20 cellular contexts compared by ENCODE assay signal in the genomic region with DNA sequence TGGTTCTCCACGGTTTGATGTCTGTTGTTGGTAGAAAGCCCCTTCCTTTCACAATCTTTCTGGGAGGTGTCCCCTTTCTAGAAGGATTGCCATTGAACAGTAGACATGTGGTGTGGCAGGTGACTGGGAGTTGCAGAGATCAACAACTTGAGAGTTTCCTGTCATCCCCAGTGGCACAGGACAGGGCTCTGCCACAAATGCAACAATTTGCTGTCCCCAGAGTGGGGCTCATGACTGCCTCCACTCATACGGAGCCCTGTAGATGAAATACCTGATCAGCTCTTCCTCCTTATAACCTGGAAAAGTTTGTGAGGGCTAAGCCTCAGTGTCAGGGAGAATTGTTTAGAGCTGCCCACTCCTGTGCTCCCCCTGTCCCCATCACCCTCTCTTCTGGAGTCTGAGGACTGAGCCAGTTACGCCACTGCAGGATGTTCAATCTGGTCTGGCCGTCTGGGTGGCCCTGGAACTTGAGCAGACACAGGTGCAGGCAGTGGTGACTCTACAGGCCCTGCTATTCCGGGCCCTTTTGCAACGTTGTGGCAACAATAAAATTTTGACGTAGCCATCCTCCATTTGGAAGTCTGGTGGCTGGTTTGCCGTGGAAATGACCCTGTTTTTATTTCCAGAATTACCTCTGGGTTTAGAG. TPM values are rescaled to one million over a fixed set of nuclear protein-coding genes. Genes with fewer than 3 reads are reported as not detected.
DNase-seq lines count a peak whose midpoint lies in the region; ATAC-seq and TF ChIP-seq lines count a peak whose summit lies in the region.
"Had no signal": no experiment of that assay in that cellular context is flagged by ENCODE, and none has a peak within 500 bp of the region (broad histone marks: within the 10 kb centered on the region; RNA-seq: fewer than 3 reads in every experiment).

No MANE protein-coding gene starts in this region.

- no peaks in the 10 kb centered on the region for H3K27me3 ChIP-seq in IMR-90 (ENCODE audit: control insufficient read depth, insufficient read depth, low read length)
- H3K27me3 ChIP-seq in esophagus (ENCODE audit: control insufficient read depth in 1 of 2, insufficient read depth in 2 of 2, low read length in 2 of 2): no peaks in the 10 kb centered on the region
- H3K27me3 ChIP-seq: dorsolateral prefrontal cortex had no signal

- H3K9ac ChIP-seq in IMR-90 (ENCODE audit: low read depth, low read length): no peak overlapping the region

- no peaks in the 10 kb centered on the region for H3K9me3 ChIP-seq in IMR-90 (ENCODE audit: control insufficient read depth, insufficient read depth, low read length)
- H3K9me3 ChIP-seq in esophagus (ENCODE audit: control insufficient read depth in 2 of 2, insufficient read depth in 1 of 2, low read depth in 1 of 2, low read length in 1 of 2): no peaks in the 10 kb centered on the region

- in situ Hi-C loops in IMR-90 (cut with MboI; ENCODE audit: low sequenced_read_pairs): no loop called here

- H3K4ac ChIP-seq in IMR-90 (ENCODE audit: low read depth, low read length): no peak overlapping the region

- H3K14ac ChIP-seq in IMR-90 (replicated peaks; ENCODE audit: low read depth, low read length): no peak overlapping the region

- no peak overlapping the region for H2BK15ac ChIP-seq in IMR-90 (ENCODE audit: low read depth, low read length)

- no peak for TF ChIP-seq POLR2A in IMR-90 (IDR thresholded peaks at IDR 0.05; ENCODE audit: low read depth, low read length)

- no TSS peak for BruUV-seq in IMR-90 (replicated peaks; lab: Mats Ljungman, UMichigan)

- no peak overlapping the region for H2AK5ac ChIP-seq in IMR-90 (ENCODE audit: low read depth, low read length)

- POLR2A ChIA-PET in IMR-90 (lab: Charles Lee; ENCODE audit: unreplicated experiment): no interaction called here

- 100% methylated on average over 3 of the region's 8 CpGs; no CpG with 5 or more reads in 1 of the 2 experiments for WGBS in IMR-90 (ENCODE audit: extremely low coverage in 2 of 2, insufficient read length in 1 of 2), 2 experiments
- WGBS in esophagus, 2 donors: 85 to 87% methylated on average over 8 of the region's 8 CpGs

- H3K36me3 Mint-ChIP-seq in activated T-cell treated with anti-CD3 and anti-CD28 coated beads, Interleukin-2, amount 50 U/mL, for 72 hours (ENCODE audit: insufficient read depth in 2 of 2): peaks cover 15 to 34% of the 10 kb centered on the region in 2 donors
- H3K36me3 Mint-ChIP-seq in activated T-cell treated with anti-CD3 and anti-CD28 coated beads, Interleukin-2, amount 50 U/mL, for 4 hours (ENCODE audit: insufficient read depth): peaks cover 38% of the 10 kb centered on the region
- H3K36me3 Mint-ChIP-seq in stimulated activated naive B cell treated with anti-CD40 and anti-IgM and Interleukin-4, amounts not matched to agents 10 μg/mL and 1 μg/mL and 100 μg/mL, for 72 hours: peaks cover 55 to 65% of the 10 kb centered on the region in 2 donors

- H2BK120ac ChIP-seq in IMR-90 (ENCODE audit: low read depth, low read length): no peak overlapping the region

- H3K9me1 ChIP-seq in IMR-90 (ENCODE audit: insufficient read depth, low read length): peaks cover 23% of the 10 kb centered on the region

- H3K4me2 ChIP-seq in IMR-90 (ENCODE audit: low read depth, low read length): no peak overlapping the region

- H2BK20ac ChIP-seq in IMR-90 (ENCODE audit: low read depth, low read length): no peak overlapping the region

- H3K27ac Mint-ChIP-seq in activated T-cell treated with anti-CD3 and anti-CD28 coated beads, Interleukin-2, amount 50 U/mL, for 72 hours: peak overlapping the region; percentile 27
- H3K27ac Mint-ChIP-seq in stimulated activated naive B cell treated with anti-CD40 and anti-IgM and Interleukin-4, amounts not matched to agents 10 μg/mL and 1 μg/mL and 100 μg/mL, for 72 hours: peak overlapping the region; percentile 62

- H3K4me1 ChIP-seq in IMR-90 (ENCODE audit: control insufficient read depth, insufficient read depth, low read length) (peaks cover 1% of the 10 kb centered on the region; the same call in 1 of the 2 replicates), esophagus (ENCODE audit: control insufficient read depth in 2 of 2, insufficient read depth in 2 of 2, low read length in 1 of 2) (peaks cover 4 to 16% of the 10 kb centered on the region in 2 donors)

- TF ChIP-seq CTCF in IMR-90 (conservative IDR thresholded peaks at IDR 0.05; ENCODE audit: low read depth, low read length): no peak

- no peak overlapping the region for H4K5ac ChIP-seq in IMR-90 (ENCODE audit: low read depth, low read length)

- no peak overlapping the region for H3K4me3 Mint-ChIP-seq in activated T-cell treated with anti-CD3 and anti-CD28 coated beads, Interleukin-2, amount 50 U/mL, for 72 hours
- H3K4me3 Mint-ChIP-seq in activated T-cell treated with anti-CD3 and anti-CD28 coated beads, Interleukin-2, amount 50 U/mL, for 4 hours: no peak overlapping the region
- no peak overlapping the region for H3K4me3 Mint-ChIP-seq in stimulated activated naive B cell treated with anti-CD40 and anti-IgM and Interleukin-4, amounts not matched to agents 10 μg/mL and 1 μg/mL and 100 μg/mL, for 72 hours

- H3K18ac ChIP-seq in IMR-90 (ENCODE audit: low read depth, low read length): no peak overlapping the region

- no peak overlapping the region for H4K8ac ChIP-seq in IMR-90 (ENCODE audit: low read depth in 2 of 2, low read length in 2 of 2)

- no peak overlapping the region for H2BK5ac ChIP-seq in IMR-90 (ENCODE audit: low read depth, low read length, poor library complexity, severe bottlenecking)

- H3K79me1 ChIP-seq in IMR-90 (ENCODE audit: low read depth in 1 of 2, low read length in 2 of 2): peaks cover 44 to 71% of the 10 kb centered on the region in 2 experiments

- CTCF ChIA-PET in IMR-90 (lab: Yijun Ruan, JAX): no interaction called here

- peaks cover 54% of the 10 kb centered on the region for H4K20me1 ChIP-seq in IMR-90 (ENCODE audit: insufficient read depth, low read length)

- intact Hi-C loops in IMR-90 (cut with micrococcal nuclease): no loop called here

- H2AK9ac ChIP-seq in IMR-90 (replicated peaks; ENCODE audit: low read depth, low read length, poor library complexity): peak overlapping the region; percentile 72

- no peak overlapping the region for H3K23ac ChIP-seq in IMR-90 (ENCODE audit: low read depth, low read length)

- no peaks in the 10 kb centered on the region for H3K9me3 Mint-ChIP-seq in activated T-cell treated with anti-CD3 and anti-CD28 coated beads, Interleukin-2, amount 50 U/mL, for 72 hours
- no peaks in the 10 kb centered on the region for H3K9me3 Mint-ChIP-seq in activated T-cell treated with anti-CD3 and anti-CD28 coated beads, Interleukin-2, amount 50 U/mL, for 4 hours
- no peaks in the 10 kb centered on the region for H3K9me3 Mint-ChIP-seq in stimulated activated naive B cell treated with anti-CD40 and anti-IgM and Interleukin-4, amounts not matched to agents 10 μg/mL and 1 μg/mL and 100 μg/mL, for 72 hours

- no peak for ATAC-seq in activated T-cell treated with anti-CD3 and anti-CD28 coated beads, Interleukin-2, amount 50 U/mL, for 72 hours (replicated peaks in 1 of 2)
- no peak for ATAC-seq in activated T-cell treated with anti-CD3 and anti-CD28 coated beads, Interleukin-2, amount 50 U/mL, for 4 hours
- no peak for ATAC-seq in IMR-90 (ENCODE audit: low read depth)
- ATAC-seq in stimulated activated naive B cell treated with anti-CD40 and anti-IgM and Interleukin-4, amounts not matched to agents 10 μg/mL and 1 μg/mL and 100 μg/mL, for 72 hours (replicated peaks): no peak
- ATAC-seq in GM18867 (IDR thresholded peaks at IDR 0.05; ENCODE audit: unreplicated experiment): no peak

- H3K4me3 ChIP-seq in IMR-90 (ENCODE audit: insufficient read depth, low read depth, low read length) (no peak overlapping the region), esophagus (ENCODE audit: low read depth in 1 of 2, low read length in 2 of 2) (no peak overlapping the region)
- H3K4me3 ChIP-seq: dorsolateral prefrontal cortex had no signal

- H3K27ac ChIP-seq in IMR-90 (ENCODE audit: insufficient read depth, low read length) (no peak overlapping the region), esophagus (ENCODE audit: low read depth in 2 of 2, low read length in 1 of 2) (peak overlapping the region; percentile 62 to 92)
- H3K27ac ChIP-seq: dorsolateral prefrontal cortex had no signal

- H3K56ac ChIP-seq in IMR-90 (ENCODE audit: extremely low read depth, insufficient read depth, low read length): no peak overlapping the region

- peaks cover 61% of the 10 kb centered on the region for H3K4me1 Mint-ChIP-seq in activated T-cell treated with anti-CD3 and anti-CD28 coated beads, Interleukin-2, amount 50 U/mL, for 72 hours (ENCODE audit: low read depth)
- H3K4me1 Mint-ChIP-seq in activated T-cell treated with anti-CD3 and anti-CD28 coated beads, Interleukin-2, amount 50 U/mL, for 4 hours (ENCODE audit: low read depth): peaks cover 68% of the 10 kb centered on the region
- peaks cover 50 to 87% of the 10 kb centered on the region in 2 donors for H3K4me1 Mint-ChIP-seq in stimulated activated naive B cell treated with anti-CD40 and anti-IgM and Interleukin-4, amounts not matched to agents 10 μg/mL and 1 μg/mL and 100 μg/mL, for 72 hours

- no peak overlapping the region for H4K91ac ChIP-seq in IMR-90 (ENCODE audit: insufficient read depth, low read depth, low read length)

- no peak overlapping the region for H2AFZ ChIP-seq in IMR-90 (replicated peaks; ENCODE audit: low read length, poor library complexity)

- TF ChIP-seq RAD21 in IMR-90 (IDR thresholded peaks at IDR 0.05; ENCODE audit: low read length): no peak

- dilution Hi-C loops in IMR-90 (cut with HindIII; ENCODE audit: low sequenced_read_pairs, unreplicated experiment): no loop called here

- H3K27me3 Mint-ChIP-seq in activated T-cell treated with anti-CD3 and anti-CD28 coated beads, Interleukin-2, amount 50 U/mL, for 72 hours (ENCODE audit: low read depth): no peaks in the 10 kb centered on the region
- H3K27me3 Mint-ChIP-seq in activated T-cell treated with anti-CD3 and anti-CD28 coated beads, Interleukin-2, amount 50 U/mL, for 4 hours (ENCODE audit: low read depth): no peaks in the 10 kb centered on the region
- H3K27me3 Mint-ChIP-seq in stimulated activated naive B cell treated with anti-CD40 and anti-IgM and Interleukin-4, amounts not matched to agents 10 μg/mL and 1 μg/mL and 100 μg/mL, for 72 hours: no peaks in the 10 kb centered on the region

- peaks cover 46% of the 10 kb centered on the region for H3K36me3 ChIP-seq in IMR-90 (ENCODE audit: control insufficient read depth, insufficient read depth, low read length)
- peaks cover 23 to 28% of the 10 kb centered on the region in 2 donors for H3K36me3 ChIP-seq in esophagus (ENCODE audit: control insufficient read depth in 2 of 2, insufficient read depth in 2 of 2, low read length in 1 of 2)

- DNase-seq in activated T-cell treated with anti-CD3 and anti-CD28 coated beads, Interleukin-2, amount 50 U/mL, for 72 hours: no peak
- no peak for DNase-seq in activated T-cell treated with anti-CD3 and anti-CD28 coated beads, Interleukin-2, amount 50 U/mL, for 4 hours
- DNase-seq in IMR-90 (no peak), NCI-H2107 treated with DMSO at 0.1 percent for 48 hours (lab: John Stamatoyannopoulos, UW; ENCODE audit: unreplicated experiment) (no peak)
- DNase-seq in stimulated activated naive B cell treated with anti-CD40 and anti-IgM and Interleukin-4, amounts not matched to agents 10 μg/mL and 1 μg/mL and 100 μg/mL, for 72 hours: no peak
- no peak for DNase-seq in stimulated activated CD4-positive, alpha-beta T cell treated with anti-CD3 and anti-CD28 coated beads, Interleukin-4, amount 100 ng/mL, for 24 hours
- DNase-seq: glutamatergic neuron; NCI-H146; NCI-H345; NK-92 treated with Interleukin-12 subunit alpha and Interleukin-12 subunit beta, amount 100 ng/mL, for 24 hours; small intestine; trophoblast cell had no signal

RNA-seq across cellular contexts. Expression of gene DBNL, which starts 6.5 kb away (rescaled TPM):
- 10 to 100 TPM; 57.8 to 58.8 TPM for total RNA-seq in activated T-cell treated with anti-CD3 and anti-CD28 coated beads, Interleukin-2, amount 50 U/mL, for 72 hours
- 100 to 1,000 TPM; 147 to 167 (median 165) TPM for total RNA-seq in activated T-cell treated with anti-CD3 and anti-CD28 coated beads, Interleukin-2, amount 50 U/mL, for 4 hours
- 166 and 179 TPM in 2 replicates for total RNA-seq in IMR-90 (2012; rRNA removed)
- polyA plus RNA-seq in IMR-90 (2012; rRNA removed): 137 and 157 TPM in 2 replicates
- 104 and 186 TPM in 2 replicates for polyA plus RNA-seq in IMR-90 (2012; cell fraction: cytosol; rRNA removed)
- 113 and 184 TPM in 2 replicates for polyA plus RNA-seq in IMR-90 (2012; cell fraction: nucleus; rRNA removed; ENCODE audit: low replicate concordance)
- polyA plus RNA-seq in esophagus: 100 to 1,000 TPM; 157 to 215 TPM

RNA-seq across cellular contexts. Expression of gene PGAM2, which starts 14.3 kb away (rescaled TPM):
- total RNA-seq in activated T-cell treated with anti-CD3 and anti-CD28 coated beads, Interleukin-2, amount 50 U/mL, for 72 hours: 1 to 10 TPM; 1.2 to 1.7 TPM
- total RNA-seq in activated T-cell treated with anti-CD3 and anti-CD28 coated beads, Interleukin-2, amount 50 U/mL, for 4 hours: under 1 TPM in 1 of 3 donors, not detected in 2; 0.24 TPM
- total RNA-seq in IMR-90 (2012; rRNA removed): not detected in 2 replicates
- polyA plus RNA-seq in IMR-90 (2012; rRNA removed) (0.27 TPM in 1 of 2 replicates, not detected in the other), esophagus (1 to 10 TPM; 2.1 to 3.8 TPM)
- 0.13 and 0.15 TPM in 2 replicates for polyA plus RNA-seq in IMR-90 (2012; cell fraction: cytosol; rRNA removed)
- polyA plus RNA-seq in IMR-90 (2012; cell fraction: nucleus; rRNA removed; ENCODE audit: low replicate concordance): 0.17 TPM in 1 of 2 replicates, not detected in the other
- total RNA-seq: Daoy, HT1080 had no signal

RNA-seq across cellular contexts. Expression of gene POLM, which starts 31.3 kb away (rescaled TPM):
- total RNA-seq in activated T-cell treated with anti-CD3 and anti-CD28 coated beads, Interleukin-2, amount 50 U/mL, for 72 hours: 10 to 100 TPM; 40.2 to 46.0 TPM
- 10 to 100 TPM; 33.0 to 45.1 (median 37.7) TPM for total RNA-seq in activated T-cell treated with anti-CD3 and anti-CD28 coated beads, Interleukin-2, amount 50 U/mL, for 4 hours
- 3.0 and 3.1 TPM in 2 replicates for total RNA-seq in IMR-90 (2012; rRNA removed)
- 9.1 and 9.4 TPM in 2 replicates for polyA plus RNA-seq in IMR-90 (2012; rRNA removed)
- 4.4 and 4.7 TPM in 2 replicates for polyA plus RNA-seq in IMR-90 (2012; cell fraction: cytosol; rRNA removed)
- 42.2 and 74.4 TPM in 2 replicates for polyA plus RNA-seq in IMR-90 (2012; cell fraction: nucleus; rRNA removed; ENCODE audit: low replicate concordance)
- 10 to 100 TPM; 11.4 to 26.3 TPM for polyA plus RNA-seq in esophagus

RNA-seq across cellular contexts. Expression of gene AEBP1, which starts 53.1 kb away (rescaled TPM):
- 10 to 100 TPM; 18.1 to 18.4 TPM for total RNA-seq in activated T-cell treated with anti-CD3 and anti-CD28 coated beads, Interleukin-2, amount 50 U/mL, for 72 hours
- 10 to 100 TPM; 26.7 to 36.3 (median 35.7) TPM for total RNA-seq in activated T-cell treated with anti-CD3 and anti-CD28 coated beads, Interleukin-2, amount 50 U/mL, for 4 hours
- 1.1 and 1.4 TPM in 2 replicates for total RNA-seq in IMR-90 (2012; rRNA removed)
- polyA plus RNA-seq in IMR-90 (2012; rRNA removed) (5.5 and 5.7 TPM in 2 replicates), esophagus (10 to 100 TPM in 1 of 2 donors, 1 to 10 TPM in 1; 8.8 to 19.9 TPM)
- polyA plus RNA-seq in IMR-90 (2012; cell fraction: cytosol; rRNA removed): 5.5 and 7.4 TPM in 2 replicates
- polyA plus RNA-seq in IMR-90 (2012; cell fraction: nucleus; rRNA removed; ENCODE audit: low replicate concordance): 21.5 and 34.8 TPM in 2 replicates
- total RNA-seq: Daoy, HT1080 had no signal

RNA-seq across cellular contexts. Expression of gene SPDYE1, which starts 53.3 kb away (rescaled TPM):
- not detected for total RNA-seq in activated T-cell treated with anti-CD3 and anti-CD28 coated beads, Interleukin-2, amount 50 U/mL, for 72 hours
- total RNA-seq in activated T-cell treated with anti-CD3 and anti-CD28 coated beads, Interleukin-2, amount 50 U/mL, for 4 hours: not detected
- not detected in 2 replicates for total RNA-seq in IMR-90 (2012; rRNA removed)
- polyA plus RNA-seq in IMR-90 (2012; rRNA removed) (not detected in 2 replicates), esophagus (under 1 TPM in 1 of 2 donors, not detected in 1; 0.01 TPM)
- not detected in 2 replicates for polyA plus RNA-seq in IMR-90 (2012; cell fraction: cytosol; rRNA removed)
- polyA plus RNA-seq in IMR-90 (2012; cell fraction: nucleus; rRNA removed; ENCODE audit: low replicate concordance): not detected in 2 replicates
- total RNA-seq: bronchial epithelial cell, Daoy, esophagus mucosa, HT1080, RPMI7951 had no signal
- polyA plus RNA-seq: small intestine had no signal
